14 cellular contexts compared by ENCODE assay signal in the genomic region with DNA sequence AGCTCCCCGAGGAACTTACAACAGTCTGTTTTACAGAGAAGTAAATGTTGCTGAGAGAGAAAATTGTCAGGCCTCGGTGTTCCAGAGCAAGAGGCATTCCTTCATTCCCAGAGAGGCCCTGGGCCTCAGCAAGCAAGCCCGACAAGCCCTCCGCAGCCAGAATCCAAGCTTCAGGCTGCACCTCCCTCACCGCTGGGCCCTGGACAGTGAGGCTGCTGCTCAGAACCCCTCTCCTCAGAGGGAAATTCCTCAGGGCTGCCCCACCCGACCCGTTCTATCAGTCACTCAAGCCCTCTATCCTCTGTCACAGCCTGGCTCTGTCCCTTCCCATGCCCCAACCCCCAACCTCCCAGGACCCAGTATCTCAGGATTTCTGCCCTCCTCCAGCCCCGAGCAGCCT. TPM values are rescaled to one million over a fixed set of nuclear protein-coding genes. Genes with fewer than 3 reads are reported as not detected.
A peak's percentile ranks its signal among the peaks of the same experiment; 100 is the strongest.
DNase-seq lines count a peak whose midpoint lies in the region; ATAC-seq and TF ChIP-seq lines count a peak whose summit lies in the region.
"Had no signal": no experiment of that assay in that cellular context is flagged by ENCODE, and none has a peak within 500 bp of the region (broad histone marks: within the 10 kb centered on the region; RNA-seq: fewer than 3 reads in every experiment).

No MANE protein-coding gene starts in this region.

- H3K27ac ChIP-seq in ACC112 (ENCODE audit: low read depth, low read length) (no peak overlapping the region), right atrium auricular region (peak overlapping the region; percentile 56 to 69)
- H3K27ac ChIP-seq: foreskin keratinocyte, RWPE1 had no signal

- peak overlapping the region; percentile 75 for H2AFZ ChIP-seq in ACC112 (ENCODE audit: low read length, unreplicated experiment)

- TF ChIP-seq CTCF in right atrium auricular region (IDR thresholded peaks at IDR 0.05) = no peak
- no peak for TF ChIP-seq CTCF in progenitor cell of endocrine pancreas (IDR thresholded peaks at IDR 0.05; ENCODE audit: unreplicated experiment)
- TF ChIP-seq CTCF in GM13976 (IDR thresholded peaks at IDR 0.05; ENCODE audit: borderline replicate concordance, control extremely low read depth, extremely low read depth, insufficient read depth, missing control alignments) = no peak

- H3K27ac Mint-ChIP-seq in activated naive CD8-positive, alpha-beta T cell = peak overlapping the region; percentile 4
- peak overlapping the region; percentile 81 for H3K27ac Mint-ChIP-seq in progenitor cell of endocrine pancreas

- DNase-seq in right atrium auricular region (ENCODE audit: low spot score) (no peak), progenitor cell of endocrine pancreas (ENCODE audit: low spot score, unreplicated experiment) (no peak), GM13976 (ENCODE audit: low spot score) (no peak), SKM-1 (lab: John Stamatoyannopoulos, UW; ENCODE audit: unreplicated experiment) (no peak)
- DNase-seq in activated naive CD4-positive, alpha-beta T cell treated with anti-CD3 and anti-CD28 coated beads, Interleukin-2, amount 50 U/mL, for 16 hours = no peak
- DNase-seq: activated CD4-positive, alpha-beta T cell treated with anti-CD3 and anti-CD28 coated beads for 48 hours; amygdala; foreskin keratinocyte; NCI-H2107; occipital lobe had no signal

- in situ Hi-C loops in GM13976 (cut with MboI; ENCODE audit: low sequenced_read_pairs, unreplicated experiment) = no loop called here

- H3K4me1 ChIP-seq in ACC112 (ENCODE audit: control insufficient read depth, insufficient read depth, low read length, unreplicated experiment) (no peaks in the 10 kb centered on the region), right atrium auricular region (peaks cover 0 to 38% of the 10 kb centered on the region in 2 donors)

- H3K9me3 Mint-ChIP-seq in activated naive CD8-positive, alpha-beta T cell (ENCODE audit: low read depth) = no peaks in the 10 kb centered on the region
- H3K9me3 Mint-ChIP-seq in progenitor cell of endocrine pancreas (ENCODE audit: low read depth) = peaks cover 4% of the 10 kb centered on the region

- H3K4me3 Mint-ChIP-seq in activated naive CD8-positive, alpha-beta T cell = no peak overlapping the region
- no peak overlapping the region for H3K4me3 Mint-ChIP-seq in progenitor cell of endocrine pancreas (ENCODE audit: low read depth)

- H3K36me3 Mint-ChIP-seq in activated naive CD8-positive, alpha-beta T cell = peaks cover 3% of the 10 kb centered on the region
- H3K36me3 Mint-ChIP-seq in progenitor cell of endocrine pancreas (ENCODE audit: insufficient read depth) = no peaks in the 10 kb centered on the region

- H3K36me3 ChIP-seq in ACC112 (ENCODE audit: insufficient read depth, low read length) (no peaks in the 10 kb centered on the region), right atrium auricular region (no peaks in the 10 kb centered on the region)

- no peaks in the 10 kb centered on the region for H3K9me3 ChIP-seq in right atrium auricular region

- no peaks in the 10 kb centered on the region for H3K27me3 Mint-ChIP-seq in activated naive CD8-positive, alpha-beta T cell
- H3K27me3 Mint-ChIP-seq in progenitor cell of endocrine pancreas = peaks cover 5% of the 10 kb centered on the region

- H3K27me3 ChIP-seq in ACC112 (ENCODE audit: insufficient read depth, low read length) = no peaks in the 10 kb centered on the region
- H3K27me3 ChIP-seq in right atrium auricular region = no peaks in the 10 kb centered on the region
- H3K27me3 ChIP-seq: foreskin keratinocyte had no signal

- H3K4me3 ChIP-seq in ACC112 (ENCODE audit: low read depth, low read length) (no peak overlapping the region), right atrium auricular region (no peak overlapping the region)

- no peak for ATAC-seq in HG02970 (IDR thresholded peaks at IDR 0.05; ENCODE audit: low FRiP score, unreplicated experiment)
- ATAC-seq: foreskin keratinocyte had no signal

- H3K79me2 ChIP-seq in ACC112 (ENCODE audit: control insufficient read depth, insufficient read depth, low read length, unreplicated experiment) = no peaks in the 10 kb centered on the region

- peaks cover 37% of the 10 kb centered on the region for H3K4me1 Mint-ChIP-seq in activated naive CD8-positive, alpha-beta T cell (ENCODE audit: low read depth)
- peaks cover 26% of the 10 kb centered on the region for H3K4me1 Mint-ChIP-seq in progenitor cell of endocrine pancreas (ENCODE audit: low read depth)

RNA-seq across cellular contexts. Expression of gene ZFP36L1, which starts 56.3 kb away (rescaled TPM):
- 100 to 1,000 TPM in 1 of 2 donors, 10 to 100 TPM in 1; 66.6 to 276 TPM for total RNA-seq in right atrium auricular region
- total RNA-seq in progenitor cell of endocrine pancreas = 325 and 368 TPM in 2 replicates
